ENCODE assay signal across 26 cellular contexts in the genomic region with DNA sequence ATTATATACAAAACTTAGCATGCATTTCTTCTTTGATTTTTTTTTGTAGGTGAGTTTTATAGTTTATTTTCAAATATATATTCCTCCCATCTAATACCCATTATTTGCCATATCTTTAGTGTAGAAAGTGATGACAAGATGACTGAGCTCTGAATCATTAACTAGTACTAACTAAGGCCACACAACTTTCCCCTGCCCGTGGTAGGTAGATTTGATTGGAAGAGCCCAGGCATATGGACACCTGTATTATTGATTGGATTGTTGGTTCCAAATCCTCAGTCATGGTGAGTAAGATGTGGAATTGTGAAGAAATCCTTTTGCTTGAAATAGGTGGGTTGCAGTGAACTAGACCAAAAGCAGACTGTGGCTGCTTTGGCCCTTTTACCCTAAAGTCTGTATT.
"Had no signal": no experiment of that assay in that cellular context is flagged by ENCODE, and none has a peak within 500 bp of the region (broad histone marks: within the 10 kb centered on the region; RNA-seq: fewer than 3 reads in every experiment).

No MANE protein-coding gene starts in this region.

- H3K9me3 Mint-ChIP-seq: central memory CD8-positive, alpha-beta T cell; dendritic cell treated with granulocyte-macrophage colony-stimulating factor and Interleukin-4, amounts not matched to agents 40 ng/mL and 50 ng/mL, for 4 days; mesothelial cell of epicardium; naive thymus-derived CD4-positive, alpha-beta T cell; nephron; stimulated activated naive B cell treated with anti-CD40 and anti-IgM and Interleukin-4, amounts not matched to agents 10 μg/mL and 1 μg/mL and 100 μg/mL, for 72 hours; stimulated activated naive CD8-positive, alpha-beta T cell treated with anti-CD3 and anti-CD28 coated beads, Interleukin-15, Interleukin-2, amounts not matched to agents 100 ng/mL and 50 ng/mL, for 24 hours had no signal

- H3K27ac Mint-ChIP-seq: dendritic cell treated with granulocyte-macrophage colony-stimulating factor and Interleukin-4, amounts not matched to agents 40 ng/mL and 50 ng/mL, for 4 days; mesothelial cell of epicardium; naive thymus-derived CD4-positive, alpha-beta T cell; nephron; stimulated activated naive B cell treated with anti-CD40 and anti-IgM and Interleukin-4, amounts not matched to agents 10 μg/mL and 1 μg/mL and 100 μg/mL, for 72 hours; stimulated activated naive CD8-positive, alpha-beta T cell treated with anti-CD3 and anti-CD28 coated beads, Interleukin-15, Interleukin-2, amounts not matched to agents 100 ng/mL and 50 ng/mL, for 24 hours had no signal

- H3K27me3 Mint-ChIP-seq: central memory CD8-positive, alpha-beta T cell; dendritic cell treated with granulocyte-macrophage colony-stimulating factor and Interleukin-4, amounts not matched to agents 40 ng/mL and 50 ng/mL, for 4 days; naive thymus-derived CD4-positive, alpha-beta T cell; stimulated activated naive B cell treated with anti-CD40 and anti-IgM and Interleukin-4, amounts not matched to agents 10 μg/mL and 1 μg/mL and 100 μg/mL, for 72 hours; stimulated activated naive CD8-positive, alpha-beta T cell treated with anti-CD3 and anti-CD28 coated beads, Interleukin-15, Interleukin-2, amounts not matched to agents 100 ng/mL and 50 ng/mL, for 24 hours had no signal

- DNase-seq: colonic mucosa; effector CD8-positive, alpha-beta T cell; erythroblast; esophagus squamous epithelium; hypothalamus; mesenchymal stem cell; naive thymus-derived CD4-positive, alpha-beta T cell; nucleus accumbens; ovary; posterior cingulate gyrus; stimulated activated CD4-positive, alpha-beta T cell treated with anti-CD3 and anti-CD28 coated beads, Interleukin-12 subunit alpha, Interleukin-12 subunit beta, amount 100 ng/mL, for 4 hours; stimulated activated CD4-positive, alpha-beta T cell treated with anti-CD3 and anti-CD28 coated beads, Interleukin-4, amount 100 ng/mL, for 4 hours; stimulated activated naive B cell treated with anti-CD40 and anti-IgM and Interleukin-4, amounts not matched to agents 10 μg/mL and 1 μg/mL and 100 μg/mL, for 72 hours; upper lobe of left lung had no signal

- H3K4me3 Mint-ChIP-seq: central memory CD8-positive, alpha-beta T cell; dendritic cell treated with granulocyte-macrophage colony-stimulating factor and Interleukin-4, amounts not matched to agents 40 ng/mL and 50 ng/mL, for 4 days; mesothelial cell of epicardium; naive thymus-derived CD4-positive, alpha-beta T cell; nephron; stimulated activated naive B cell treated with anti-CD40 and anti-IgM and Interleukin-4, amounts not matched to agents 10 μg/mL and 1 μg/mL and 100 μg/mL, for 72 hours; stimulated activated naive CD8-positive, alpha-beta T cell treated with anti-CD3 and anti-CD28 coated beads, Interleukin-15, Interleukin-2, amounts not matched to agents 100 ng/mL and 50 ng/mL, for 24 hours had no signal

- FAIRE-seq: endothelial cell of umbilical vein, keratinocyte, urothelium cell line had no signal

- H3K27ac ChIP-seq: colonic mucosa, esophagus squamous epithelium, ovary, thoracic aorta, tibial nerve, upper lobe of left lung had no signal

- H3K4me1 ChIP-seq: colonic mucosa, esophagus squamous epithelium, upper lobe of left lung had no signal

- H3K27me3 ChIP-seq: colonic mucosa, esophagus squamous epithelium, ovary, tibial nerve, upper lobe of left lung had no signal

- ATAC-seq: left lobe of liver; naive thymus-derived CD4-positive, alpha-beta T cell; sciatic nerve; stimulated activated naive B cell treated with anti-CD40 and anti-IgM and Interleukin-4, amounts not matched to agents 10 μg/mL and 1 μg/mL and 100 μg/mL, for 72 hours had no signal
